18 cellular contexts compared by ENCODE assay signal in the genomic region with DNA sequence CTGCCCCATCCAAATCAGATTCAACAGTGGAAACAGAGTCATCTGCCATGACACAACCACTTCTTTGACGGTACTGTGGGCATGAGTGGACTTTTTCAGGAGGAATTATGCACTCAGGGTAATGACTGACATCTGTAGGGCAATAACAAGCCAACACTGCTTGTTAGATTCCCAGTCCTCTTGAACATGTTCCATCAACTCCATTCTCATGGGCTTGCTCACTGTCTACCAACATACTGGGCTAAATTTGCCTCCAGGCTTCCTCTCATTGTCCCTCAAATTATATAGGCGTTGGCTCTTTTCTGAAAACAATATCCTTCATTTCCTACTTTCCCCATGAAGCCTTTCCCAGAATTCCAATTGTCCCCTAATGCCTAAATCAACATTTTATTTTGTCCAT. TPM values are rescaled to one million over a fixed set of nuclear protein-coding genes. Genes with fewer than 3 reads are reported as not detected.
DNase-seq lines count a peak whose midpoint lies in the region; ATAC-seq and TF ChIP-seq lines count a peak whose summit lies in the region.
"Had no signal": no experiment of that assay in that cellular context is flagged by ENCODE, and none has a peak within 500 bp of the region (broad histone marks: within the 10 kb centered on the region; RNA-seq: fewer than 3 reads in every experiment).

No MANE protein-coding gene starts in this region.

- H3K27ac ChIP-seq in skin epidermis = peak overlapping the region in 14 of 21 experiments; percentile 0 to 73 (median 58)
- H3K27ac ChIP-seq: Peyer's patch had no signal

- H3K36me3 Mint-ChIP-seq in natural killer cell treated with Interleukin-12 subunit alpha and Interleukin-12 subunit beta and Interleukin-15 and Interleukin-18, amount 100 ng/mL, for 72 hours = no peaks in the 10 kb centered on the region
- H3K36me3 Mint-ChIP-seq in activated T-helper 1 cell treated with anti-CD3 and anti-CD28 coated beads, Interleukin-12 subunit alpha, Interleukin-12 subunit beta, Interleukin-2, Interleukin-4 antibody, amounts not matched to agents 30 ng/mL and 10 ng/mL and 1 ng/mL, durations not matched to agents 14 hours and 24 hours and 36 hours (ENCODE audit: low read depth) = no peaks in the 10 kb centered on the region
- H3K36me3 Mint-ChIP-seq: CD4-positive, CD25-positive, alpha-beta regulatory T cell had no signal

- no peak for TF ChIP-seq CTCF in epithelial cell of esophagus (IDR thresholded peaks at IDR 0.05; ENCODE audit: insufficient read depth, low read depth, low read length, missing control alignments)

- no peaks in the 10 kb centered on the region for H3K9me3 Mint-ChIP-seq in natural killer cell treated with Interleukin-12 subunit alpha and Interleukin-12 subunit beta and Interleukin-15 and Interleukin-18, amount 100 ng/mL, for 72 hours
- no peaks in the 10 kb centered on the region for H3K9me3 Mint-ChIP-seq in activated T-helper 1 cell treated with anti-CD3 and anti-CD28 coated beads, Interleukin-12 subunit alpha, Interleukin-12 subunit beta, Interleukin-2, Interleukin-4 antibody, amounts not matched to agents 30 ng/mL and 10 ng/mL and 1 ng/mL, durations not matched to agents 14 hours and 24 hours and 36 hours

- H3K27me3 Mint-ChIP-seq in natural killer cell treated with Interleukin-12 subunit alpha and Interleukin-12 subunit beta and Interleukin-15 and Interleukin-18, amount 100 ng/mL, for 72 hours = peaks cover 8 to 9% of the 10 kb centered on the region in 2 donors
- peaks cover 10% of the 10 kb centered on the region for H3K27me3 Mint-ChIP-seq in activated T-helper 1 cell treated with anti-CD3 and anti-CD28 coated beads, Interleukin-12 subunit alpha, Interleukin-12 subunit beta, Interleukin-2, Interleukin-4 antibody, amounts not matched to agents 30 ng/mL and 10 ng/mL and 1 ng/mL, durations not matched to agents 14 hours and 24 hours and 36 hours (ENCODE audit: insufficient read depth)

- ATAC-seq in natural killer cell treated with Interleukin-12 subunit alpha and Interleukin-12 subunit beta and Interleukin-15 and Interleukin-18, amount 100 ng/mL, for 72 hours = no peak
- ATAC-seq: SK-N-SH treated with all-trans-retinoic acid at 6 μM for 48 hours had no signal

- no peak overlapping the region for H3K4me3 Mint-ChIP-seq in natural killer cell treated with Interleukin-12 subunit alpha and Interleukin-12 subunit beta and Interleukin-15 and Interleukin-18, amount 100 ng/mL, for 72 hours
- no peak overlapping the region for H3K4me3 Mint-ChIP-seq in activated T-helper 1 cell treated with anti-CD3 and anti-CD28 coated beads, Interleukin-12 subunit alpha, Interleukin-12 subunit beta, Interleukin-2, Interleukin-4 antibody, amounts not matched to agents 30 ng/mL and 10 ng/mL and 1 ng/mL, durations not matched to agents 14 hours and 24 hours and 36 hours
- H3K4me3 Mint-ChIP-seq: B cell; CD4-positive, CD25-positive, alpha-beta regulatory T cell had no signal

- peak; percentile 47 for DNase-seq in NCI-H146 (lab: John Stamatoyannopoulos, UW)
- peak; percentile 89 for DNase-seq in NCI-H69 (lab: John Stamatoyannopoulos, UW)
- DNase-seq in epithelial cell of esophagus (ENCODE audit: low read depth) = peak; percentile 69
- no peak for DNase-seq in natural killer cell treated with Interleukin-12 subunit alpha and Interleukin-12 subunit beta and Interleukin-15 and Interleukin-18, amount 100 ng/mL, for 72 hours (ENCODE audit: low spot score)
- DNase-seq in activated effector memory CD4-positive, alpha-beta T cell treated with Interleukin-2 at 50 U/mL for 16 hours = no peak
- no peak for DNase-seq in activated T-helper 1 cell treated with anti-CD3 and anti-CD28 coated beads, Interleukin-12 subunit alpha, Interleukin-12 subunit beta, Interleukin-2, Interleukin-4 antibody, amounts not matched to agents 30 ng/mL and 10 ng/mL and 1 ng/mL, durations not matched to agents 14 hours and 24 hours and 36 hours (ENCODE audit: low spot score)
- DNase-seq: Calu3; CD4-positive, CD25-positive, alpha-beta regulatory T cell; H7; KBM-7; NCI-H1694 treated with DMSO at 0.1 percent for 48 hours; NCI-H345; NCI-H774; Peyer's patch; SHP77 had no signal

- H3K4me3 ChIP-seq in epithelial cell of esophagus (ENCODE audit: low read length) (no peak overlapping the region), skin epidermis (no peak overlapping the region)
- H3K4me3 ChIP-seq: Peyer's patch had no signal

- intact Hi-C loops in activated T-helper 1 cell treated with anti-CD3 and anti-CD28 coated beads, Interleukin-12 subunit alpha, Interleukin-12 subunit beta, Interleukin-2, Interleukin-4 antibody, amounts not matched to agents 30 ng/mL and 10 ng/mL and 1 ng/mL, durations not matched to agents 14 hours and 24 hours and 36 hours (cut with micrococcal nuclease) = no loop called here

- no peaks in the 10 kb centered on the region for H3K4me1 Mint-ChIP-seq in natural killer cell treated with Interleukin-12 subunit alpha and Interleukin-12 subunit beta and Interleukin-15 and Interleukin-18, amount 100 ng/mL, for 72 hours (ENCODE audit: low read depth in 2 of 2)
- no peaks in the 10 kb centered on the region for H3K4me1 Mint-ChIP-seq in activated T-helper 1 cell treated with anti-CD3 and anti-CD28 coated beads, Interleukin-12 subunit alpha, Interleukin-12 subunit beta, Interleukin-2, Interleukin-4 antibody, amounts not matched to agents 30 ng/mL and 10 ng/mL and 1 ng/mL, durations not matched to agents 14 hours and 24 hours and 36 hours (ENCODE audit: low read depth)
- H3K4me1 Mint-ChIP-seq: CD4-positive, CD25-positive, alpha-beta regulatory T cell had no signal

- H3K27ac Mint-ChIP-seq in natural killer cell treated with Interleukin-12 subunit alpha and Interleukin-12 subunit beta and Interleukin-15 and Interleukin-18, amount 100 ng/mL, for 72 hours = no peak overlapping the region
- H3K27ac Mint-ChIP-seq in activated T-helper 1 cell treated with anti-CD3 and anti-CD28 coated beads, Interleukin-12 subunit alpha, Interleukin-12 subunit beta, Interleukin-2, Interleukin-4 antibody, amounts not matched to agents 30 ng/mL and 10 ng/mL and 1 ng/mL, durations not matched to agents 14 hours and 24 hours and 36 hours = no peak overlapping the region
- H3K27ac Mint-ChIP-seq: B cell; CD4-positive, CD25-positive, alpha-beta regulatory T cell had no signal

RNA-seq across cellular contexts. Expression of a gene that starts 43.1 kb away (rescaled TPM):
- total RNA-seq in natural killer cell treated with Interleukin-12 subunit alpha and Interleukin-12 subunit beta and Interleukin-15 and Interleukin-18, amount 100 ng/mL, for 72 hours = 1 to 10 TPM; 1.8 to 4.4 TPM
- 0.26 and 0.32 TPM in 2 replicates for total RNA-seq in activated T-helper 1 cell treated with anti-CD3 and anti-CD28 coated beads, Interleukin-12 subunit alpha, Interleukin-12 subunit beta, Interleukin-2, Interleukin-4 antibody, amounts not matched to agents 30 ng/mL and 10 ng/mL and 1 ng/mL, durations not matched to agents 14 hours and 24 hours and 36 hours

Comparison
In these comparisons a context has a peak if more than half of its experiments do, and no peak if none do; other contexts are left out.
1. DNase-seq: peak in NCI-H146 (single experiment), NCI-H69 (single experiment) and epithelial cell of esophagus (single experiment); none in natural killer cell treated with Interleukin-12 subunit alpha and Interleukin-12 subunit beta and Interleukin-15 and Interleukin-18, amount 100 ng/mL, for 72 hours (single experiment), activated effector memory CD4-positive, alpha-beta T cell treated with Interleukin-2 at 50 U/mL for 16 hours (single experiment) and activated T-helper 1 cell treated with anti-CD3 and anti-CD28 coated beads, Interleukin-12 subunit alpha, Interleukin-12 subunit beta, Interleukin-2, Interleukin-4 antibody, amounts not matched to agents 30 ng/mL and 10 ng/mL and 1 ng/mL, durations not matched to agents 14 hours and 24 hours and 36 hours (single experiment).